Comparison of ENCODE assay signal across 6 cellular contexts in the genomic region with DNA sequence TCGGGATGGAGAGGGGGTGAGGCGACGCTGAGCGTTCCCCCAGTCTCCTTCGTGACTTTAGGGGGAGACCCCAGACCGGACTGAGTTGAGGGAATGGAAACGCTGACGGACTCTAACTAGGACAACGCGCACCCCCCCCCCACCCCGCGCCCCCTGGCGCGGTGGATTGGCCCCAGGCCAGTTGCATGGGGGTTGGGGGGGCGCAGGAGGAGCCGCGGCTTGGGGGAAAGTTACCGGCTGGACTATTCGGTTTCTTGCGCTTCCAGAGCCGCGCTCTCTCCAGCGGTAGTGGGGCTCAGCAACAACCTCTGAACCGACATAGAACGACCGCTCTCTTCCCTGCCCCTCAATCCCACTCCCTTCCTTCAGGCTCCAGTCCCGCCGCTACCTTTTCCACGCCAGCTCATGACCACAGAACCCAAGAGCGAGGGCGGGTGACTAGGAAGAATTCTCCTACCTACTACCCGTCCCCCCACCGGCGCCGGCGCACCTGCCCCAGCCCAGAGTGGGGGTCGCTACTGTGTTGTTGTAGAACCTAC. TPM values are rescaled to one million over a fixed set of nuclear protein-coding genes. Genes with fewer than 3 reads are reported as not detected.
A peak's percentile ranks its signal among the peaks of the same experiment; 100 is the strongest.
DNase-seq lines count a peak whose midpoint lies in the region; ATAC-seq and TF ChIP-seq lines count a peak whose summit lies in the region.

No MANE protein-coding gene starts in this region.

- DNase-seq in GM23248: peak; percentile 55
- peak; percentile 22 to 43 for DNase-seq in SJCRH30
- DNase-seq in left ventricle myocardium superior: peak; percentile 62
- DNase-seq in thyroid gland: peak in 1 of 2 donors; percentile 59

- H3K9me3 ChIP-seq in GM23248 (ENCODE audit: low read depth): no peaks in the 10 kb centered on the region
- no peaks in the 10 kb centered on the region for H3K9me3 ChIP-seq in SJCRH30 (replicated peaks)
- no peaks in the 10 kb centered on the region for H3K9me3 ChIP-seq in thyroid gland

- H3K4me2 ChIP-seq in GM23248 (ENCODE audit: unreplicated experiment): peak overlapping the region; percentile 94

- H3K27ac ChIP-seq in GM23248: peak overlapping the region; percentile 53
- no peak overlapping the region; the same call in 1 of the 2 replicates for H3K27ac ChIP-seq in SJCRH30
- H3K27ac ChIP-seq in thyroid gland: peak overlapping the region; percentile 91 to 99 (median 95)

- TF ChIP-seq POLR2A in thyroid gland (IDR thresholded peaks at IDR 0.05): peak in 1 of 2 donors; percentile 33

- in situ Hi-C loops in GM23248 (cut with MboI): no loop called here

- H4K20me1 ChIP-seq in GM23248 (ENCODE audit: insufficient read depth): no peaks in the 10 kb centered on the region

- 1 to 2% methylated on average over 31 to 35 of the region's 37 CpGs for WGBS in GM23248 (ENCODE audit: low coverage in 1 of 2, low lambda C conversion rate in 2 of 2, missing lambda C conversion rate in 2 of 2), 2 experiments
- 1% methylated on average over 24 to 25 of the region's 37 CpGs for WGBS in thyroid gland, 2 donors

- no peak for TF ChIP-seq CTCF in thyroid gland (IDR thresholded peaks at IDR 0.05)

- no peaks in the 10 kb centered on the region for H3F3A ChIP-seq in GM23248 (ENCODE audit: insufficient read depth)

- ATAC-seq in left ventricle myocardium superior: no peak
- no peak for ATAC-seq in GM21423 (IDR thresholded peaks at IDR 0.05; ENCODE audit: unreplicated experiment)
- no peak for ATAC-seq in GM21825 (IDR thresholded peaks at IDR 0.05; ENCODE audit: unreplicated experiment)

- H3K36me3 ChIP-seq in GM23248 (ENCODE audit: low read depth) (no peaks in the 10 kb centered on the region), SJCRH30 (no peaks in the 10 kb centered on the region), thyroid gland (no peaks in the 10 kb centered on the region)

- H3K4me3 ChIP-seq in GM23248 (peak overlapping the region; percentile 98), SJCRH30 (peak overlapping the region; percentile 59), thyroid gland (replicated peaks in 1 of 3) (peak overlapping the region; percentile 86 to 97 (median 93))

- intact Hi-C loops in left ventricle myocardium superior (cut with micrococcal nuclease) (no loop called here), thyroid gland (cut with DNase I) (no loop called here)

- peak overlapping the region; percentile 86 for H3K9ac ChIP-seq in GM23248

- peak overlapping the region; percentile 71 for H2AFZ ChIP-seq in GM23248

- H3K4me1 ChIP-seq in GM23248 (ENCODE audit: insufficient read depth) (peaks cover 27% of the 10 kb centered on the region), SJCRH30 (no peaks in the 10 kb centered on the region), thyroid gland (peaks cover 57 to 60% of the 10 kb centered on the region in 2 donors)

- no peaks in the 10 kb centered on the region for H3K27me3 ChIP-seq in GM23248 (replicated peaks; ENCODE audit: insufficient read depth)
- H3K27me3 ChIP-seq in SJCRH30: no peaks in the 10 kb centered on the region
- H3K27me3 ChIP-seq in thyroid gland: no peaks in the 10 kb centered on the region

- peaks cover 54% of the 10 kb centered on the region for H3K79me2 ChIP-seq in GM23248 (ENCODE audit: insufficient read depth)

- no peaks in the 10 kb centered on the region for H3K9me2 ChIP-seq in GM23248 (ENCODE audit: insufficient read depth)

RNA-seq across cellular contexts. Expression of gene ZBTB7B, which starts 0.7 kb away (rescaled TPM):
- 16.8 and 27.0 TPM in 2 replicates for total RNA-seq in GM23248 (2014; rRNA removed; shearing (Covaris generic))
- polyA plus RNA-seq in GM23248 (2016; fragmentation: Nextera tagmentation; extraction: Ambion mirVana): 2.3 and 2.9 TPM in 2 replicates
- total RNA-seq in SJCRH30 (2014; rRNA removed; shearing (Covaris generic)): 4.8 and 5.6 TPM in 2 replicates
- 58.9 TPM for total RNA-seq in left ventricle myocardium superior
- 10 to 100 TPM; 35.7 to 89.8 (median 47.3) TPM for total RNA-seq in thyroid gland

RNA-seq across cellular contexts. Expression of gene LENEP, which starts 9.9 kb away (rescaled TPM):
- not detected in 2 replicates for total RNA-seq in GM23248 (2014; rRNA removed; shearing (Covaris generic))
- polyA plus RNA-seq in GM23248 (2016; fragmentation: Nextera tagmentation; extraction: Ambion mirVana): not detected in 2 replicates
- not detected in 2 replicates for total RNA-seq in SJCRH30 (2014; rRNA removed; shearing (Covaris generic))
- not detected for total RNA-seq in left ventricle myocardium superior
- total RNA-seq in thyroid gland: not detected

RNA-seq across cellular contexts. Expression of gene FLAD1, which starts 20.2 kb away (rescaled TPM):
- total RNA-seq in GM23248 (2014; rRNA removed; shearing (Covaris generic)): 15.6 and 21.3 TPM in 2 replicates
- polyA plus RNA-seq in GM23248 (2016; fragmentation: Nextera tagmentation; extraction: Ambion mirVana): 26.4 and 30.2 TPM in 2 replicates
- total RNA-seq in SJCRH30 (2014; rRNA removed; shearing (Covaris generic)): 25.6 and 28.0 TPM in 2 replicates
- 31.4 TPM for total RNA-seq in left ventricle myocardium superior
- 10 to 100 TPM; 24.1 to 39.3 (median 31.1) TPM for total RNA-seq in thyroid gland

RNA-seq across cellular contexts. Expression of gene CKS1B, which starts 28.8 kb away (rescaled TPM):
- 45.6 and 50.3 TPM in 2 replicates for total RNA-seq in GM23248 (2014; rRNA removed; shearing (Covaris generic))
- polyA plus RNA-seq in GM23248 (2016; fragmentation: Nextera tagmentation; extraction: Ambion mirVana): 113 and 119 TPM in 2 replicates
- total RNA-seq in SJCRH30 (2014; rRNA removed; shearing (Covaris generic)): 299 and 303 TPM in 2 replicates
- 16.7 TPM for total RNA-seq in left ventricle myocardium superior
- 10 to 100 TPM; 14.3 to 29.5 (median 22.6) TPM for total RNA-seq in thyroid gland

RNA-seq across cellular contexts. Expression of gene DCST2, which starts 30.3 kb away (rescaled TPM):
- not detected in 2 replicates for total RNA-seq in GM23248 (2014; rRNA removed; shearing (Covaris generic))
- 0.14 and 0.16 TPM in 2 replicates for polyA plus RNA-seq in GM23248 (2016; fragmentation: Nextera tagmentation; extraction: Ambion mirVana)
- not detected in 2 replicates for total RNA-seq in SJCRH30 (2014; rRNA removed; shearing (Covaris generic))
- total RNA-seq in left ventricle myocardium superior (0.37 TPM), thyroid gland (1 to 10 TPM in 1 of 4 donors, under 1 TPM in 2, not detected in 1; 0.33 to 4.2 (median 0.50) TPM)
